In genomic region chr3:39882111-39882510, GRCh38 we compare ENCODE assay signal across 34 cellular contexts.
"Had no signal": no experiment of that assay in that cellular context is flagged by ENCODE, and none has a peak within 500 bp of the region (broad histone marks: within the 10 kb centered on the region; RNA-seq: fewer than 3 reads in every experiment).

No MANE protein-coding gene starts in this region.

- H3K9ac ChIP-seq: KMS-11 had no signal

- H3K4me3 ChIP-seq: MG63 had no signal

- H3K27me3 ChIP-seq: MG63 had no signal

- DNase-seq: Kasumi-1, MG63, MM.1S, MV-4-11, NCI-H1048, NCI-H1092, NCI-H1092 treated with DMSO at 0.1 percent for 48 hours, NCI-H1105, NCI-H1105 treated with DMSO at 0.1 percent for 48 hours, NCI-H1417, NCI-H1417 treated with DMSO at 0.1 percent for 48 hours, NCI-H1436, NCI-H1436 treated with DMSO at 0.1 percent for 48 hours, NCI-H146, NCI-H1694, NCI-H1694 treated with DMSO at 0.1 percent for 48 hours, NCI-H187, NCI-H1930, NCI-H2029, NCI-H2029 treated with DMSO at 0.1 percent for 48 hours, NCI-H2081, NCI-H2081 treated with DMSO at 0.1 percent for 48 hours, NCI-H2107, NCI-H2171, NCI-H2171 treated with DMSO at 0.1 percent for 48 hours, NCI-H2227 treated with DMSO at 0.1 percent for 48 hours, NCI-H226, NCI-H345, NCI-H446, NCI-H446 treated with DMSO at 0.1 percent for 48 hours, NCI-H510A, NCI-H510A treated with DMSO at 0.1 percent for 48 hours, NCI-H524 had no signal

- H3K36me3 ChIP-seq: MG63 had no signal

- H3K4me2 ChIP-seq: KMS-11 had no signal

- H3K9me3 ChIP-seq: MG63 had no signal

- H3K27ac ChIP-seq: KMS-11 had no signal
